Comparison of ENCODE assay signal across 1 cellular context in the genomic region with DNA sequence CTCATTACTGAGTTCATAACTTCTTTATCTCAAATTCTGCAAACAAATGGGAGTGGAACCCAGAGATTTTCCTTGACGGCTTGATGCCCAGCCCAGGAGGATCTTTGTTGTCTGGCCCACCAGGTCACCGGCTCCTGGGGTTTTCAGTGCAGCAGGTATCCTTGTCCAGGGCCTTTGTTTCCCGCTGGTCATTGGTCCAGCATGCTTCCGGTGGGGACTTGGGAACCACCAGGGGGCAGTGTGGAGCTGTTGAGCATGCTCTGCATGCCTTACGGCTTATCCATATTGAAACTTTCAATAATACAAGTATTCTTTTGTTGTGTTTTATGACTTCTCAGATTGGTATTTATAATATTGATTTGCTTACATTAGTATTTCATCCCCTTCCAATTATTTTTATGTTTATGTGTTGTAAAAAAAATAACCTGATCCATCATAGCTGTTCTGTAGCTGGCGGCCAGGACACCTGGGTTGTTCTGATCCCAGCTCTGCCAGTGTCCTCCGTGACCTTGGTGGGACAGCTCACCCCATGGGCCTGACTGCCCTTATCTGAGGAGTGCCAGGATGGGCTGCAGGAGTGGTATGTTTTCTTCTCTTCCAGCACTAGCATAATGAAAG.
TF ChIP-seq lines count a peak whose summit lies in the region.

No MANE protein-coding gene starts in this region.

TF ChIP-seq in GM23338, 12 proteins besides CTCF, POLR2A, EP300 and RAD21 (continued from another document):
- TF ChIP-seq, protein P1, sequence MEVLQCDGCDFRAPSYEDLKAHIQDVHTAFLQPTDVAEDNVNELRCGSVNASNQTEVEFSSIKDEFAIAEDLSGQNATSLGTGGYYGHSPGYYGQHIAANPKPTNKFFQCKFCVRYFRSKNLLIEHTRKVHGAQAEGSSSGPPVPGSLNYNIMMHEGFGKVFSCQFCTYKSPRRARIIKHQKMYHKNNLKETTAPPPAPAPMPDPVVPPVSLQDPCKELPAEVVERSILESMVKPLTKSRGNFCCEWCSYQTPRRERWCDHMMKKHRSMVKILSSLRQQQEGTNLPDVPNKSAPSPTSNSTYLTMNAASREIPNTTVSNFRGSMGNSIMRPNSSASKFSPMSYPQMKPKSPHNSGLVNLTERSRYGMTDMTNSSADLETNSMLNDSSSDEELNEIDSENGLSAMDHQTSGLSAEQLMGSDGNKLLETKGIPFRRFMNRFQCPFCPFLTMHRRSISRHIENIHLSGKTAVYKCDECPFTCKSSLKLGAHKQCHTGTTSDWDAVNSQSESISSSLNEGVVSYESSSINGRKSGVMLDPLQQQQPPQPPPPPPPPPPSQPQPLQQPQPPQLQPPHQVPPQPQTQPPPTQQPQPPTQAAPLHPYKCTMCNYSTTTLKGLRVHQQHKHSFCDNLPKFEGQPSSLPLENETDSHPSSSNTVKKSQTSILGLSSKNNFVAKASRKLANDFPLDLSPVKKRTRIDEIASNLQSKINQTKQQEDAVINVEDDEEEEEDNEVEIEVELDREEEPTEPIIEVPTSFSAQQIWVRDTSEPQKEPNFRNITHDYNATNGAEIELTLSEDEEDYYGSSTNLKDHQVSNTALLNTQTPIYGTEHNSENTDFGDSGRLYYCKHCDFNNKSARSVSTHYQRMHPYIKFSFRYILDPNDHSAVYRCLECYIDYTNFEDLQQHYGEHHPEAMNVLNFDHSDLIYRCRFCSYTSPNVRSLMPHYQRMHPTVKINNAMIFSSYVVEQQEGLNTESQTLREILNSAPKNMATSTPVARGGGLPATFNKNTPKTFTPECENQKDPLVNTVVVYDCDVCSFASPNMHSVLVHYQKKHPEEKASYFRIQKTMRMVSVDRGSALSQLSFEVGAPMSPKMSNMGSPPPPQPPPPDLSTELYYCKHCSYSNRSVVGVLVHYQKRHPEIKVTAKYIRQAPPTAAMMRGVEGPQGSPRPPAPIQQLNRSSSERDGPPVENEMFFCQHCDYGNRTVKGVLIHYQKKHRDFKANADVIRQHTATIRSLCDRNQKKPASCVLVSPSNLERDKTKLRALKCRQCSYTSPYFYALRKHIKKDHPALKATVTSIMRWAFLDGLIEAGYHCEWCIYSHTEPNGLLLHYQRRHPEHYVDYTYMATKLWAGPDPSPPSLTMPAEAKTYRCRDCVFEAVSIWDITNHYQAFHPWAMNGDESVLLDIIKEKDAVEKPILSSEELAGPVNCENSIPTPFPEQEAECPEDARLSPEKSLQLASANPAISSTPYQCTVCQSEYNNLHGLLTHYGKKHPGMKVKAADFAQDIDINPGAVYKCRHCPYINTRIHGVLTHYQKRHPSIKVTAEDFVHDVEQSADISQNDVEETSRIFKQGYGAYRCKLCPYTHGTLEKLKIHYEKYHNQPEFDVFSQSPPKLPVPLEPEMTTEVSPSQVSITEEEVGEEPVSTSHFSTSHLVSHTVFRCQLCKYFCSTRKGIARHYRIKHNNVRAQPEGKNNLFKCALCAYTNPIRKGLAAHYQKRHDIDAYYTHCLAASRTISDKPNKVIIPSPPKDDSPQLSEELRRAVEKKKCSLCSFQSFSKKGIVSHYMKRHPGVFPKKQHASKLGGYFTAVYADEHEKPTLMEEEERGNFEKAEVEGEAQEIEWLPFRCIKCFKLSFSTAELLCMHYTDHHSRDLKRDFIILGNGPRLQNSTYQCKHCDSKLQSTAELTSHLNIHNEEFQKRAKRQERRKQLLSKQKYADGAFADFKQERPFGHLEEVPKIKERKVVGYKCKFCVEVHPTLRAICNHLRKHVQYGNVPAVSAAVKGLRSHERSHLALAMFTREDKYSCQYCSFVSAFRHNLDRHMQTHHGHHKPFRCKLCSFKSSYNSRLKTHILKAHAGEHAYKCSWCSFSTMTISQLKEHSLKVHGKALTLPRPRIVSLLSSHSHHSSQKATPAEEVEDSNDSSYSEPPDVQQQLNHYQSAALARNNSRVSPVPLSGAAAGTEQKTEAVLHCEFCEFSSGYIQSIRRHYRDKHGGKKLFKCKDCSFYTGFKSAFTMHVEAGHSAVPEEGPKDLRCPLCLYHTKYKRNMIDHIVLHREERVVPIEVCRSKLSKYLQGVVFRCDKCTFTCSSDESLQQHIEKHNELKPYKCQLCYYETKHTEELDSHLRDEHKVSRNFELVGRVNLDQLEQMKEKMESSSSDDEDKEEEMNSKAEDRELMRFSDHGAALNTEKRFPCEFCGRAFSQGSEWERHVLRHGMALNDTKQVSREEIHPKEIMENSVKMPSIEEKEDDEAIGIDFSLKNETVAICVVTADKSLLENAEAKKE (CRISPR knock-in tag; IDR thresholded peaks at IDR 0.05): no peak
- TF ChIP-seq, protein P2, sequence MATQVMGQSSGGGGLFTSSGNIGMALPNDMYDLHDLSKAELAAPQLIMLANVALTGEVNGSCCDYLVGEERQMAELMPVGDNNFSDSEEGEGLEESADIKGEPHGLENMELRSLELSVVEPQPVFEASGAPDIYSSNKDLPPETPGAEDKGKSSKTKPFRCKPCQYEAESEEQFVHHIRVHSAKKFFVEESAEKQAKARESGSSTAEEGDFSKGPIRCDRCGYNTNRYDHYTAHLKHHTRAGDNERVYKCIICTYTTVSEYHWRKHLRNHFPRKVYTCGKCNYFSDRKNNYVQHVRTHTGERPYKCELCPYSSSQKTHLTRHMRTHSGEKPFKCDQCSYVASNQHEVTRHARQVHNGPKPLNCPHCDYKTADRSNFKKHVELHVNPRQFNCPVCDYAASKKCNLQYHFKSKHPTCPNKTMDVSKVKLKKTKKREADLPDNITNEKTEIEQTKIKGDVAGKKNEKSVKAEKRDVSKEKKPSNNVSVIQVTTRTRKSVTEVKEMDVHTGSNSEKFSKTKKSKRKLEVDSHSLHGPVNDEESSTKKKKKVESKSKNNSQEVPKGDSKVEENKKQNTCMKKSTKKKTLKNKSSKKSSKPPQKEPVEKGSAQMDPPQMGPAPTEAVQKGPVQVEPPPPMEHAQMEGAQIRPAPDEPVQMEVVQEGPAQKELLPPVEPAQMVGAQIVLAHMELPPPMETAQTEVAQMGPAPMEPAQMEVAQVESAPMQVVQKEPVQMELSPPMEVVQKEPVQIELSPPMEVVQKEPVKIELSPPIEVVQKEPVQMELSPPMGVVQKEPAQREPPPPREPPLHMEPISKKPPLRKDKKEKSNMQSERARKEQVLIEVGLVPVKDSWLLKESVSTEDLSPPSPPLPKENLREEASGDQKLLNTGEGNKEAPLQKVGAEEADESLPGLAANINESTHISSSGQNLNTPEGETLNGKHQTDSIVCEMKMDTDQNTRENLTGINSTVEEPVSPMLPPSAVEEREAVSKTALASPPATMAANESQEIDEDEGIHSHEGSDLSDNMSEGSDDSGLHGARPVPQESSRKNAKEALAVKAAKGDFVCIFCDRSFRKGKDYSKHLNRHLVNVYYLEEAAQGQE (IDR thresholded peaks at IDR 0.05; ENCODE audit: unreplicated experiment): no peak
- no peak for TF ChIP-seq POLR2AphosphoS5 (IDR thresholded peaks at IDR 0.05; ENCODE audit: low read depth)
